In genomic region chr2:142937347-142937746, GRCh38 we compare ENCODE assay signal across 20 cellular contexts. TPM values are rescaled to one million over a fixed set of nuclear protein-coding genes. Genes with fewer than 3 reads are reported as not detected.
DNase-seq lines count a peak whose midpoint lies in the region; ATAC-seq and TF ChIP-seq lines count a peak whose summit lies in the region.
"Had no signal": no experiment of that assay in that cellular context is flagged by ENCODE, and none has a peak within 500 bp of the region (broad histone marks: within the 10 kb centered on the region; RNA-seq: fewer than 3 reads in every experiment).

No MANE protein-coding gene starts in this region.

- peaks cover 42% of the 10 kb centered on the region for H3K36me3 Mint-ChIP-seq in MCF 10A (ENCODE audit: insufficient read depth, unreplicated experiment)

- H3K4me1 Mint-ChIP-seq in MCF 10A (ENCODE audit: insufficient read depth, unreplicated experiment), result peaks cover 23% of the 10 kb centered on the region

- H3K36me3 ChIP-seq in breast epithelium, result no peaks in the 10 kb centered on the region

- no peak for TF ChIP-seq POLR2A in breast epithelium (IDR thresholded peaks at IDR 0.05)

- peak overlapping the region; percentile 66 for H3K27ac Mint-ChIP-seq in MCF 10A (ENCODE audit: low read depth, unreplicated experiment)

- CTCF ChIA-PET in MCF 10A (lab: Yijun Ruan, JAX), result no interaction called here

- no peak for ATAC-seq in HG03159 (IDR thresholded peaks at IDR 0.05; ENCODE audit: unreplicated experiment)
- ATAC-seq: SK-N-SH treated with all-trans-retinoic acid at 6 μM for 48 hours had no signal

- no peaks in the 10 kb centered on the region for H3K4me1 ChIP-seq in breast epithelium
- H3K4me1 ChIP-seq: BLaER1 treated with 17β-estradiol and CSF1 and Interleukin-3, amounts not matched to agents 10 nM and 100 nM had no signal

- intact Hi-C loops in MCF 10A (cut with micrococcal nuclease), result no loop called here
- intact Hi-C loops in breast epithelium (cut with DNase I; ENCODE audit: low total_unique reads), result no loop called here

- POLR2A ChIA-PET in MCF 10A (lab: Yijun Ruan, JAX), result interaction anchor here (0.6 kb wide), 1 partner anchor 281 kb away, joined by 3 read pairs; no protein-coding TSS in a partner anchor

- H3K4me3 ChIP-seq in breast epithelium, result no peak overlapping the region
- H3K4me3 ChIP-seq: BLaER1 treated with 17β-estradiol and CSF1 and Interleukin-3, amounts not matched to agents 10 nM and 100 nM had no signal

- TF ChIP-seq CTCF in MCF 10A (IDR thresholded peaks at IDR 0.05; ENCODE audit: unreplicated experiment), result no peak
- TF ChIP-seq CTCF in breast epithelium (IDR thresholded peaks at IDR 0.05), result no peak

- no peaks in the 10 kb centered on the region for H3K27me3 Mint-ChIP-seq in MCF 10A (ENCODE audit: insufficient read depth, unreplicated experiment)

- H3K27me3 ChIP-seq in breast epithelium, result no peaks in the 10 kb centered on the region
- H3K27me3 ChIP-seq: BLaER1 treated with 17β-estradiol and CSF1 and Interleukin-3, amounts not matched to agents 10 nM and 100 nM had no signal

- no peak overlapping the region for H3K4me3 Mint-ChIP-seq in MCF 10A (ENCODE audit: unreplicated experiment)

- no peaks in the 10 kb centered on the region for H3K9me3 Mint-ChIP-seq in MCF 10A (ENCODE audit: unreplicated experiment)

- H3K9me3 ChIP-seq in breast epithelium, result no peaks in the 10 kb centered on the region

- no peak overlapping the region for H3K27ac ChIP-seq in breast epithelium
- H3K27ac ChIP-seq: BLaER1 treated with 17β-estradiol and CSF1 and Interleukin-3, amounts not matched to agents 10 nM and 100 nM had no signal

- DNase-seq in MCF 10A (ENCODE audit: unreplicated experiment) (peak; percentile 10), breast epithelium (ENCODE audit: low spot score in 2 of 2) (no peak), OCI-M1 (lab: John Stamatoyannopoulos, UW) (peak; percentile 3), fibroblast of gingiva (ENCODE audit: low read depth) (peak; percentile 44), kidney glomerular epithelial cell (lab: John Stamatoyannopoulos, UW) (no peak), NOMO-1 (lab: John Stamatoyannopoulos, UW; ENCODE audit: unreplicated experiment in 2 of 2) (no peak), pons (ENCODE audit: low spot score) (no peak)
- DNase-seq: 8988T, DMS79 treated with DMSO at 0.1 percent for 48 hours, GDM1, GOT3, NCI-H1092, NCI-H146, NCI-H2107, NCI-H226, NCI-H524 treated with DMSO at 0.1 percent for 48 hours, SHP77 had no signal

- BruUV-seq in MCF 10A (replicated peaks; lab: Mats Ljungman, UMichigan), result no TSS peak

RNA-seq across cellular contexts. Expression of gene KYNU, which starts 59.9 kb away (rescaled TPM):
- total RNA-seq in MCF 10A (2022) (143 and 160 TPM in 2 replicates), breast epithelium (10 to 100 TPM in 2 of 3 donors, 1 to 10 TPM in 1; 6.9 to 13.1 (median 11.7) TPM)

Comparison
In these comparisons a context has a peak if more than half of its experiments do, and no peak if none do; other contexts are left out.
1. DNase-seq: peak in MCF 10A (single experiment), OCI-M1 (single experiment) and fibroblast of gingiva (single experiment); none in breast epithelium (0 of 2), kidney glomerular epithelial cell (single experiment), NOMO-1 (0 of 2) and pons (single experiment).
2. RNA of gene KYNU, which starts 59.9 kb away (total RNA-seq): 143 to 160 TPM in MCF 10A; 6.9 to 13.1 TPM in breast epithelium; every median in the first group is over 10 times any median in the second.